8 cellular contexts compared by ENCODE assay signal in genomic region chr19:16330368-16330801, GRCh38.
DNase-seq lines count a peak whose midpoint lies in the region; ATAC-seq and TF ChIP-seq lines count a peak whose summit lies in the region.

No MANE protein-coding gene starts in this region.

- DNase-seq in NB4 (ENCODE audit: low read depth) (peak; percentile 76), activated T-cell treated with anti-CD3 and anti-CD28 coated beads for 48 hours (ENCODE audit: low read depth) (peak; percentile 88), fibroblast of peridontal ligament (ENCODE audit: extremely low read depth) (peak; percentile 34), NCI-H345 (lab: John Stamatoyannopoulos, UW) (no peak), DMS153 treated with DMSO at 0.1 percent for 48 hours (lab: John Stamatoyannopoulos, UW; ENCODE audit: unreplicated experiment) (no peak)
- peak; percentile 81 to 86 for DNase-seq in stimulated activated CD4-positive, alpha-beta T cell treated with anti-CD3 and anti-CD28 coated beads, Interleukin-12 subunit alpha, Interleukin-12 subunit beta, amount 100 ng/mL, for 24 hours (ENCODE audit: low read depth in 2 of 2)

- peak; percentile 78 for ATAC-seq in GM18868 (IDR thresholded peaks at IDR 0.05; ENCODE audit: unreplicated experiment)
- no peak for ATAC-seq in GM19023 (IDR thresholded peaks at IDR 0.05; ENCODE audit: unreplicated experiment)

- H3K4me3 ChIP-seq in NB4 (ENCODE audit: low read depth, low read length) = no peak overlapping the region

- no peak for TF ChIP-seq CTCF in NB4 (IDR thresholded peaks at IDR 0.05; ENCODE audit: low read depth, low read length)

- no peak for TF ChIP-seq POLR2A in NB4 (IDR thresholded peaks at IDR 0.05; ENCODE audit: extremely low read depth, insufficient read length)

Comparison
In these comparisons a context has a peak if more than half of its experiments do, and no peak if none do; other contexts are left out.
1. DNase-seq: peak in NB4 (single experiment), activated T-cell treated with anti-CD3 and anti-CD28 coated beads for 48 hours (single experiment), fibroblast of peridontal ligament (single experiment) and stimulated activated CD4-positive, alpha-beta T cell treated with anti-CD3 and anti-CD28 coated beads, Interleukin-12 subunit alpha, Interleukin-12 subunit beta, amount 100 ng/mL, for 24 hours (2 of 2); none in NCI-H345 (single experiment) and DMS153 treated with DMSO at 0.1 percent for 48 hours (single experiment).